ENCODE assay signal across 13 cellular contexts in genomic region chr5:154818459-154819116, GRCh38. TPM values are rescaled to one million over a fixed set of nuclear protein-coding genes. Genes with fewer than 3 reads are reported as not detected.
DNase-seq lines count a peak whose midpoint lies in the region; ATAC-seq and TF ChIP-seq lines count a peak whose summit lies in the region.
"Had no signal": no experiment of that assay in that cellular context is flagged by ENCODE, and none has a peak within 500 bp of the region (broad histone marks: within the 10 kb centered on the region; RNA-seq: fewer than 3 reads in every experiment).

No MANE protein-coding gene starts in this region.

- intact Hi-C loops in heart left ventricle (cut with DNase I) = loop anchor here in 2 of 10 donors (10.0 kb wide), 2 partner anchors 64 to 76 kb away; partner anchors contain the start of gene LARP1 (in 1 of the 2)

- peak overlapping the region; percentile 1 for H4K8ac ChIP-seq in mesenchymal stem cell (ENCODE audit: low read length)

- H3K36me3 ChIP-seq in heart left ventricle = peaks cover 0 to 100% (median 96%) of the 10 kb centered on the region in 9 donors
- peaks cover 72% of the 10 kb centered on the region for H3K36me3 ChIP-seq in right atrium auricular region
- H3K36me3 ChIP-seq in mesenchymal stem cell (ENCODE audit: control insufficient read depth in 1 of 2, insufficient read depth in 2 of 2, low read depth in 1 of 2, low read length in 2 of 2) = peaks cover 71 to 99% of the 10 kb centered on the region in 2 experiments

- H3K4me1 ChIP-seq in heart left ventricle (peaks cover 0 to 29% (median 8%) of the 10 kb centered on the region in 12 donors), right atrium auricular region (peaks cover 0 to 8% of the 10 kb centered on the region in 2 donors), mesenchymal stem cell (ENCODE audit: control insufficient read depth, insufficient read depth, low read depth, low read length) (peaks cover 8% of the 10 kb centered on the region)
- H3K4me1 ChIP-seq: transverse colon had no signal

- H2BK15ac ChIP-seq in mesenchymal stem cell (ENCODE audit: low read depth, poor library complexity, severe bottlenecking) = no peak overlapping the region

- DNase-seq in heart left ventricle (no peak), right atrium auricular region (ENCODE audit: low spot score) (no peak), mesenchymal stem cell (no peak), NCI-H1048 (lab: John Stamatoyannopoulos, UW) (no peak), GM03348 (ENCODE audit: low spot score) (no peak), NCI-H146 (lab: John Stamatoyannopoulos, UW) (no peak)
- no peak for DNase-seq in activated CD8-positive, alpha-beta T cell treated with anti-CD3 and anti-CD28 coated beads, Interleukin-2, amount 10 ng/mL, durations not matched to agents 7 days and 5 days
- DNase-seq: aorta, left colon, NCI-H82, T-cell, transverse colon had no signal

- no peak overlapping the region for H3K23ac ChIP-seq in mesenchymal stem cell (ENCODE audit: low read length in 2 of 2)

- H3K27me3 Mint-ChIP-seq in activated CD8-positive, alpha-beta T cell treated with anti-CD3 and anti-CD28 coated beads, Interleukin-2, amount 10 ng/mL, durations not matched to agents 7 days and 5 days (ENCODE audit: low read depth) = no peaks in the 10 kb centered on the region
- H3K27me3 Mint-ChIP-seq: T-cell had no signal

- peak overlapping the region; percentile 5 for H3K9ac ChIP-seq in mesenchymal stem cell (ENCODE audit: low read length)

- peak overlapping the region in 1 of 2 experiments; percentile 73 for H3K14ac ChIP-seq in mesenchymal stem cell (ENCODE audit: low read length in 2 of 2)

- POLR2A ChIA-PET in activated CD8-positive, alpha-beta T cell treated with anti-CD3 and anti-CD28 coated beads, Interleukin-2, amount 10 ng/mL, durations not matched to agents 7 days and 5 days (lab: Charles Lee) = no interaction called here

- TF ChIP-seq CTCF in heart left ventricle (IDR thresholded peaks at IDR 0.05) (no peak), right atrium auricular region (IDR thresholded peaks at IDR 0.05) (no peak)

- no peak overlapping the region for H4K91ac ChIP-seq in mesenchymal stem cell (ENCODE audit: low read length)

- CTCF ChIA-PET in activated CD8-positive, alpha-beta T cell treated with anti-CD3 and anti-CD28 coated beads, Interleukin-2, amount 10 ng/mL, durations not matched to agents 7 days and 5 days (lab: Charles Lee) = interaction anchor here (1.6 kb wide), 1 partner anchor 168 kb away, joined by 4 read pairs; no protein-coding TSS in a partner anchor

- H3K36me3 Mint-ChIP-seq in activated CD8-positive, alpha-beta T cell treated with anti-CD3 and anti-CD28 coated beads, Interleukin-2, amount 10 ng/mL, durations not matched to agents 7 days and 5 days (ENCODE audit: low read depth) = peaks cover 61% of the 10 kb centered on the region

- no peak overlapping the region for H2AFZ ChIP-seq in mesenchymal stem cell (ENCODE audit: low read depth, low read length)

- H2BK5ac ChIP-seq in mesenchymal stem cell (ENCODE audit: low read depth, low read length, poor library complexity, severe bottlenecking) = no peak overlapping the region

- TF ChIP-seq POLR2A in heart left ventricle (IDR thresholded peaks at IDR 0.05) = no peak

- ATAC-seq in heart left ventricle (no peak), GM18873 (IDR thresholded peaks at IDR 0.05; ENCODE audit: low FRiP score, unreplicated experiment) (no peak)
- ATAC-seq in activated CD8-positive, alpha-beta T cell treated with anti-CD3 and anti-CD28 coated beads, Interleukin-2, amount 10 ng/mL, durations not matched to agents 7 days and 5 days = no peak
- ATAC-seq: left colon, T-cell had no signal

- H3K4me1 Mint-ChIP-seq in activated CD8-positive, alpha-beta T cell treated with anti-CD3 and anti-CD28 coated beads, Interleukin-2, amount 10 ng/mL, durations not matched to agents 7 days and 5 days (ENCODE audit: low read depth) = peaks cover 54% of the 10 kb centered on the region

- no peak overlapping the region for H3K4me2 ChIP-seq in mesenchymal stem cell (ENCODE audit: low read length, poor library complexity, severe bottlenecking)

- H3K27ac ChIP-seq in heart left ventricle (peak overlapping the region in 7 of 12 donors; percentile 6 to 46 (median 38)), right atrium auricular region (peak overlapping the region in 1 of 2 donors; percentile 20), mesenchymal stem cell (ENCODE audit: low read length, poor library complexity, severe bottlenecking) (no peak overlapping the region)

- no peak overlapping the region for H2BK12ac ChIP-seq in mesenchymal stem cell (ENCODE audit: low read length in 2 of 2)

- no peaks in the 10 kb centered on the region for H3K9me3 Mint-ChIP-seq in activated CD8-positive, alpha-beta T cell treated with anti-CD3 and anti-CD28 coated beads, Interleukin-2, amount 10 ng/mL, durations not matched to agents 7 days and 5 days (ENCODE audit: insufficient read depth)
- H3K9me3 Mint-ChIP-seq: T-cell had no signal

- no peak overlapping the region for H3K4ac ChIP-seq in mesenchymal stem cell (ENCODE audit: low read depth in 1 of 2, low read length in 2 of 2)

- H2AK5ac ChIP-seq in mesenchymal stem cell (ENCODE audit: low read length, severe bottlenecking) = no peak overlapping the region

- H3K9me3 ChIP-seq in heart left ventricle (no peaks in the 10 kb centered on the region), right atrium auricular region (no peaks in the 10 kb centered on the region), mesenchymal stem cell (ENCODE audit: control insufficient read depth, low read length) (no peaks in the 10 kb centered on the region)
- H3K9me3 ChIP-seq: transverse colon had no signal

- H3K27me3 ChIP-seq in heart left ventricle = no peaks in the 10 kb centered on the region
- H3K27me3 ChIP-seq in right atrium auricular region = no peaks in the 10 kb centered on the region
- no peaks in the 10 kb centered on the region for H3K27me3 ChIP-seq in mesenchymal stem cell (ENCODE audit: control insufficient read depth in 1 of 2, insufficient read depth in 1 of 2, low read length in 2 of 2)
- H3K27me3 ChIP-seq: transverse colon had no signal

- H3K79me1 ChIP-seq in mesenchymal stem cell (replicated peaks; ENCODE audit: low read length, poor library complexity, severe bottlenecking) = peaks cover 55% of the 10 kb centered on the region

- H3K18ac ChIP-seq in mesenchymal stem cell (ENCODE audit: low read depth in 1 of 2, low read length in 2 of 2) = no peak overlapping the region

- no peak overlapping the region for H2BK120ac ChIP-seq in mesenchymal stem cell (ENCODE audit: low read depth, low read length)

- WGBS in heart left ventricle, 4 donors = 68 to 74% (median 69%) methylated on average over 2 of the region's 2 CpGs
- 94% methylated on average over 1 of the region's 2 CpGs for WGBS in mesenchymal stem cell

- H3K4me3 ChIP-seq in heart left ventricle (no peak overlapping the region), right atrium auricular region (no peak overlapping the region), mesenchymal stem cell (ENCODE audit: insufficient read depth in 1 of 2, low read depth in 1 of 2, low read length in 2 of 2) (no peak overlapping the region)
- H3K4me3 ChIP-seq: transverse colon had no signal

- peak overlapping the region; percentile 78 for H3K27ac Mint-ChIP-seq in activated CD8-positive, alpha-beta T cell treated with anti-CD3 and anti-CD28 coated beads, Interleukin-2, amount 10 ng/mL, durations not matched to agents 7 days and 5 days

- H3K4me3 Mint-ChIP-seq in activated CD8-positive, alpha-beta T cell treated with anti-CD3 and anti-CD28 coated beads, Interleukin-2, amount 10 ng/mL, durations not matched to agents 7 days and 5 days = no peak overlapping the region
- H3K4me3 Mint-ChIP-seq: T-cell had no signal

RNA-seq across cellular contexts. Expression of gene FAXDC2, which starts 31.8 kb away (rescaled TPM):
- total RNA-seq in heart left ventricle (10 to 100 TPM in 7 of 9 donors, 1 to 10 TPM in 2; 7.9 to 39.5 (median 22.2) TPM), right atrium auricular region (10 to 100 TPM; 22.1 to 24.6 TPM)
- 10 to 100 TPM in 1 of 2 donors, 1 to 10 TPM in 1; 5.3 to 15.4 TPM for polyA plus RNA-seq in heart left ventricle
- total RNA-seq in activated CD8-positive, alpha-beta T cell treated with anti-CD3 and anti-CD28 coated beads, Interleukin-2, amount 10 ng/mL, durations not matched to agents 7 days and 5 days = not detected
- polyA plus RNA-seq in mesenchymal stem cell (2013, experiment 1 of 2) = 7.5 TPM
- polyA plus RNA-seq in mesenchymal stem cell (2013, experiment 2 of 2) = 7.9 TPM

RNA-seq across cellular contexts. Expression of gene CNOT8, which starts 39.8 kb away (rescaled TPM):
- 10 to 100 TPM; 18.7 to 45.6 (median 25.2) TPM for total RNA-seq in heart left ventricle
- 10 to 100 TPM; 11.5 to 34.2 TPM for polyA plus RNA-seq in heart left ventricle
- total RNA-seq in right atrium auricular region = 10 to 100 TPM; 28.0 to 31.4 TPM
- 10 to 100 TPM; 67.4 to 68.4 TPM for total RNA-seq in activated CD8-positive, alpha-beta T cell treated with anti-CD3 and anti-CD28 coated beads, Interleukin-2, amount 10 ng/mL, durations not matched to agents 7 days and 5 days
- 35.0 TPM for polyA plus RNA-seq in mesenchymal stem cell (2013, experiment 1 of 2)
- 35.7 TPM for polyA plus RNA-seq in mesenchymal stem cell (2013, experiment 2 of 2)

Comparison
In these comparisons a context has a peak if more than half of its experiments do, and no peak if none do; other contexts are left out.
1. RNA of gene FAXDC2, which starts 31.8 kb away (total RNA-seq): 22.1 to 24.6 TPM in right atrium auricular region and 7.9 to 39.5 TPM in heart left ventricle; not detected in activated CD8-positive, alpha-beta T cell treated with anti-CD3 and anti-CD28 coated beads, Interleukin-2, amount 10 ng/mL, durations not matched to agents 7 days and 5 days; every median in the first group is over 4 times any median in the second.